In the genomic region with DNA sequence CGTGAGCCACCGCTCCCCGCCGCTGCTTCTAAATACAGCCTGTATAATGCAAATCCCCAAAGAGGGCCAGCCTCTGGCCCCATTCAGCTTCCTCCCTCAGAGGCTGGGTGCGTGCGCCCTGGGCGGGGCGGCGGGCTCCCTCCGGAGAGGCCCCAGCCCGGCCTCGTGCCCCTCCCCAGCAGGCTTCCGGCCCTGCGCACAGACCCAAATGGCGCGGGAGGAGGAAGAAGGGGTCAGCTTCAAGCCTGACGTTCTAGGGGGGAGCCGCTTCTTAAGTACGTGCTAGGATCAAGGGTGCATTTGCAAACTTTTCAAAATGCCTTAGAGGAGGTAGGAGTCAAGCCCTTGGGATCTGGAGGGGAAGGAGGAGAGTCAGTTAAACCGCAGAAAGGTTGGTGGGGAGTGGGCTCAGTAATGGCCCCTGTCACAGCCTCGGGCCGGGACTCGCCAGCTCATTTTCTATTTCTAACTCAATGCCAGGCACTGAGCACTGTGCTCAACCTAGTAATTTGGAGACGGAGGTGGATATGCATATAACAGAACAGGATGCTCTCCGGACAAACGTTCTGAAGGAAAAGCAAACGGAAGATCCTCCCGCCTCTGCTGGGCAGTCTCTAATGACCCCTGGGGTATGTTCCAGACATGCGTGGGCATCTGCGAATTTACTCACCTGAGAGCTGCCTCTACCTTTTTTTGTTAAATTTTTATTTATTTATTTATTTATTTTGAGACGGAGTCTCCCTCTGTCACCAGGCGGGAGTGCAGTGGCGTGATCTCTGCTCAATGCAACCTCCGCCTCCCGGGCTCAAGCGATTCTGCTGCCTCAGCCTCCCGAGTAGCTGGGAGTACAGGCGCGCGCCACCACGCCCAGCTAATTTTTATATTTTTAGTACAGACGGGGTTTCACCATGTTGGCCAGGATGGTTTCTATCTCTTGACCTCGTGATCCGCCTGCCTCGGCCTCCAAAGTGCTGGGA, we compare ENCODE assay signal across 8 cellular contexts. TPM values are rescaled to one million over a fixed set of nuclear protein-coding genes. Genes with fewer than 3 reads are reported as not detected.
DNase-seq lines count a peak whose midpoint lies in the region; ATAC-seq, FAIRE-seq and TF ChIP-seq lines count a peak whose summit lies in the region.

No MANE protein-coding gene starts in this region.

- H2BK120ac ChIP-seq in H1 (replicated peaks; ENCODE audit: low read depth, low read length), result no peak overlapping the region

- 0 out of 2 replicates have a peak overlapping the region, but pooled peaks have one; percentile 40 for H2BK15ac ChIP-seq in H1 (ENCODE audit: low read length)

- H3K18ac ChIP-seq in H1 (ENCODE audit: extremely low read depth, low read length), result peak overlapping the region; percentile 75

- H3K4me1 ChIP-seq in H1 (replicated peaks in 1 of 4; ENCODE audit: control insufficient read depth in 3 of 4, insufficient read depth in 4 of 4, low read length in 3 of 4) (peaks cover 6 to 14% (median 13%) of the 10 kb centered on the region in 4 experiments), rectal smooth muscle tissue (ENCODE audit: control insufficient read depth, insufficient read depth, low read length) (peaks cover 3% of the 10 kb centered on the region)

- no peaks in the 10 kb centered on the region for H3K79me1 ChIP-seq in H1 (ENCODE audit: low read depth, low read length)

- ATAC-seq in HG03108 (IDR thresholded peaks at IDR 0.05; ENCODE audit: unreplicated experiment) (peak; percentile 87), HG02610 (IDR thresholded peaks at IDR 0.05; ENCODE audit: unreplicated experiment) (no peak)

- no peak overlapping the region for H3K9ac ChIP-seq in H1 (replicated peaks in 1 of 4; ENCODE audit: extremely low read depth in 1 of 4, low read depth in 3 of 4, low read length in 3 of 4)
- peak overlapping the region; percentile 56 for H3K9ac ChIP-seq in rectal smooth muscle tissue (ENCODE audit: low read length)

- peak overlapping the region; percentile 24; the same call in 1 of the 2 replicates for H2AK5ac ChIP-seq in H1 (ENCODE audit: low read depth, low read length)

- no peak overlapping the region for H3K23ac ChIP-seq in H1 (ENCODE audit: insufficient read length)

- TF ChIP-seq RAD21 in H1 (IDR thresholded peaks at IDR 0.05 in 1 of 2, conservative IDR thresholded peaks at IDR 0.05 in 1 of 2; ENCODE audit: low read depth in 2 of 2, low read length in 2 of 2), result no peak

- H4K8ac ChIP-seq in H1 (ENCODE audit: extremely low read depth, insufficient read depth, low read length), result 0 out of 2 replicates have a peak overlapping the region, but pooled peaks have one; percentile 1

- POLR2A ChIA-PET in H1 (lab: Charles Lee; ENCODE audit: partially characterized antibody) (interaction anchor here (0.6 to 3.9 kb wide), 5 partner anchors 12 to 120 kb away, joined by 3 to 16 read pairs (median 3); no protein-coding TSS in a partner anchor), RWPE1 (lab: Yijun Ruan, JAX; ENCODE audit: low non-redundant PET) (no interaction called here)

- no peaks in the 10 kb centered on the region for H3K9me3 ChIP-seq in H1 (ENCODE audit: insufficient read depth in 2 of 2, low read depth in 1 of 2, low read length in 1 of 2)

- no peaks in the 10 kb centered on the region for H4K20me1 ChIP-seq in H1 (replicated peaks in 1 of 2; ENCODE audit: control insufficient read depth in 1 of 2, insufficient read depth in 2 of 2, low read length in 2 of 2)

- H2BK5ac ChIP-seq in H1 (ENCODE audit: low read depth, low read length), result no peak overlapping the region

- H2BK12ac ChIP-seq in H1 (ENCODE audit: low read depth, low read length), result peak overlapping the region; percentile 60; the same call in 1 of the 2 replicates

- no peaks in the 10 kb centered on the region for H3K36me3 ChIP-seq in H1 (ENCODE audit: control insufficient read depth in 2 of 4, insufficient read depth in 4 of 4, low read length in 3 of 4)
- no peaks in the 10 kb centered on the region for H3K36me3 ChIP-seq in rectal smooth muscle tissue (ENCODE audit: control insufficient read depth, insufficient read depth, low read length)

- TF ChIP-seq POLR2A in GM19099 (IDR thresholded peaks at IDR 0.05; ENCODE audit: extremely low read depth, insufficient read length, low read depth) (peak; percentile 80), H1 (IDR thresholded peaks at IDR 0.05; ENCODE audit: control extremely low read depth in 1 of 2, low read depth in 2 of 2, low read length in 2 of 2) (no peak)

- no peak overlapping the region for H3K56ac ChIP-seq in H1 (replicated peaks; ENCODE audit: insufficient read length, low read depth, low read length)

- H2AFZ ChIP-seq in H1 (ENCODE audit: low read length), result peak overlapping the region; percentile 2; the same call in 1 of the 2 replicates

- 0 out of 2 replicates have a peak overlapping the region, but pooled peaks have one; percentile 72 for H2BK20ac ChIP-seq in H1 (ENCODE audit: low read length)

- peak overlapping the region in 2 of 4 experiments; percentile 26 to 41; a peak in 5 of 8 replicates for H3K4me3 ChIP-seq in H1 (ENCODE audit: extremely low read depth in 1 of 4, insufficient read depth in 2 of 4, low read depth in 3 of 4, low read length in 4 of 4)
- H3K4me3 ChIP-seq in rectal smooth muscle tissue (ENCODE audit: low read length), result peak overlapping the region; percentile 67

- H3K27me3 ChIP-seq in H1 (replicated peaks in 1 of 4; ENCODE audit: control insufficient read depth in 3 of 4, extremely low read depth in 1 of 4, insufficient read depth in 3 of 4, low read length in 3 of 4) (no peaks in the 10 kb centered on the region), rectal smooth muscle tissue (ENCODE audit: control insufficient read depth, insufficient read depth, low read length) (no peaks in the 10 kb centered on the region)

- H3K14ac ChIP-seq in H1 (ENCODE audit: insufficient read length), result no peak overlapping the region

- H3K4me2 ChIP-seq in H1 (ENCODE audit: insufficient read depth in 1 of 2, low read depth in 2 of 2, low read length in 2 of 2), result peak overlapping the region; percentile 23 to 56

- H4K5ac ChIP-seq in H1 (ENCODE audit: insufficient read length, low read depth, low read length), result no peak overlapping the region

- H3K27ac ChIP-seq in H1 (ENCODE audit: low read depth, low read length) (no peak overlapping the region), rectal smooth muscle tissue (ENCODE audit: low read depth, low read length) (peak overlapping the region; percentile 37), RWPE1 (no peak overlapping the region; the same call in 1 of the 2 replicates)

- FAIRE-seq in H1 (lab: Jason Lieb, UNC), result no peak

- no peaks in the 10 kb centered on the region for H3K79me2 ChIP-seq in H1 (ENCODE audit: control insufficient read depth in 1 of 2, insufficient read depth in 2 of 2, low read length in 2 of 2)

- DNase-seq in T-helper 9 cell, result peak; percentile 46
- DNase-seq in H1 (ENCODE audit: low read depth in 1 of 2, low spot score in 2 of 2), result peak in 1 of 2 experiments; percentile 69
- DNase-seq in COLO829 (ENCODE audit: low spot score), result no peak
- DNase-seq in RWPE1 (ENCODE audit: low spot score), result no peak

- TF ChIP-seq EP300 in H1 (IDR thresholded peaks at IDR 0.05; ENCODE audit: borderline replicate concordance in 1 of 2, low read depth in 2 of 2, low read length in 2 of 2), result no peak

- TF ChIP-seq CTCF in H1 (IDR thresholded peaks at IDR 0.05; ENCODE audit: control extremely low read depth in 1 of 3, insufficient read depth in 1 of 3, low read depth in 1 of 3, low read length in 3 of 3) (no peak), RWPE1 (conservative IDR thresholded peaks at IDR 0.05; ENCODE audit: low read depth) (no peak)

- peak overlapping the region; percentile 86 for H4K91ac ChIP-seq in H1 (replicated peaks; ENCODE audit: insufficient read length, low read length)

- CTCF ChIA-PET in H1 (lab: Charles Lee; ENCODE audit: partially characterized antibody) (interaction anchor here (0.9 to 2.3 kb wide), 5 partner anchors 11 to 79 kb away, joined by 3 to 9 read pairs (median 3); no protein-coding TSS in a partner anchor), RWPE1 (lab: Yijun Ruan, JAX) (interaction anchor here (0.7 to 1.2 kb wide), 2 partner anchors 17 to 320 kb away, joined by 3 read pairs; no protein-coding TSS in a partner anchor)

- H3K4ac ChIP-seq in H1 (replicated peaks; ENCODE audit: insufficient read length, low read depth, low read length), result no peak overlapping the region

- 50% methylated on average over 41 of the region's 45 CpGs; no CpG with 5 or more reads in 1 of the 2 experiments for WGBS in H1 (ENCODE audit: extremely low coverage in 1 of 2, insufficient coverage in 1 of 2, insufficient read length in 1 of 2, insufficient replicate concordance in 2 of 2, low coverage in 1 of 2, low lambda C conversion rate in 2 of 2, missing lambda C conversion rate in 1 of 2), 2 experiments

- H3K23me2 ChIP-seq in H1 (ENCODE audit: low read depth, low read length), result peaks cover 2% of the 10 kb centered on the region; the same call in 1 of the 2 replicates

TF ChIP-seq in H1, 55 proteins besides CTCF, POLR2A, EP300 and RAD21:
- no peak for TF ChIP-seq SIN3A (conservative IDR thresholded peaks at IDR 0.05 in 1 of 2, IDR thresholded peaks at IDR 0.05 in 1 of 2; ENCODE audit: low read depth in 1 of 2, low read length in 2 of 2)
- no peak for TF ChIP-seq EZH2 (IDR thresholded peaks at IDR 0.05; ENCODE audit: low read depth, low read length, severe bottlenecking)
- TF ChIP-seq KDM1A (IDR thresholded peaks at IDR 0.05; ENCODE audit: borderline replicate concordance, low read length), result peak; percentile 69
- TF ChIP-seq CHD2 (IDR thresholded peaks at IDR 0.05; ENCODE audit: low read length), result no peak
- TF ChIP-seq, protein P1, sequence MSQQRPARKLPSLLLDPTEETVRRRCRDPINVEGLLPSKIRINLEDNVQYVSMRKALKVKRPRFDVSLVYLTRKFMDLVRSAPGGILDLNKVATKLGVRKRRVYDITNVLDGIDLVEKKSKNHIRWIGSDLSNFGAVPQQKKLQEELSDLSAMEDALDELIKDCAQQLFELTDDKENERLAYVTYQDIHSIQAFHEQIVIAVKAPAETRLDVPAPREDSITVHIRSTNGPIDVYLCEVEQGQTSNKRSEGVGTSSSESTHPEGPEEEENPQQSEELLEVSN (IDR thresholded peaks at IDR 0.05), result peak; percentile 63; the same call in 1 of the 2 replicates
- peak; percentile 66; the same call in 1 of the 2 replicates for TF ChIP-seq MAX (IDR thresholded peaks at IDR 0.05)

RNA-seq across cellular contexts. Expression of gene NINJ2, which starts 32.3 kb away (rescaled TPM):
- total RNA-seq in H1 (2021; fragmentation: NEBNext Ultra II Directional; extraction: Animal tissue kit (Norgen Biotek cat#: 25700)), result not detected in 2 replicates
- polyA plus RNA-seq in H1 (2011; rRNA removed), result 1.4 and 1.5 TPM in 2 replicates
- 1.1 TPM for polyA plus RNA-seq in H1 (2011; cell fraction: cytosol; rRNA removed)
- 1.2 TPM for polyA plus RNA-seq in H1 (2011; cell fraction: nucleus; rRNA removed)
- 0.67 to 1.2 TPM (median 1.0 TPM) in 3 of 4 replicates, not detected in the other for polyA plus RNA-seq in H1 (2012, experiment 1 of 2)
- polyA plus RNA-seq in H1 (2012, experiment 2 of 2), result 0.98 TPM
- polyA plus RNA-seq in H1 (2013, experiment 1 of 2), result 0.12 TPM
- 0.29 TPM for polyA plus RNA-seq in H1 (2013, experiment 2 of 2)
- polyA minus RNA-seq in H1 (2011; rRNA and poly(A)+ RNA removed), result 0.25 and 1.1 TPM in 2 replicates
- polyA minus RNA-seq in H1 (2011; cell fraction: cytosol; rRNA and poly(A)+ RNA removed), result not detected
- polyA minus RNA-seq in H1 (2011; cell fraction: nucleus; rRNA and poly(A)+ RNA removed), result not detected
